Comparison of ENCODE assay signal across 1 cellular context in the genomic region with DNA sequence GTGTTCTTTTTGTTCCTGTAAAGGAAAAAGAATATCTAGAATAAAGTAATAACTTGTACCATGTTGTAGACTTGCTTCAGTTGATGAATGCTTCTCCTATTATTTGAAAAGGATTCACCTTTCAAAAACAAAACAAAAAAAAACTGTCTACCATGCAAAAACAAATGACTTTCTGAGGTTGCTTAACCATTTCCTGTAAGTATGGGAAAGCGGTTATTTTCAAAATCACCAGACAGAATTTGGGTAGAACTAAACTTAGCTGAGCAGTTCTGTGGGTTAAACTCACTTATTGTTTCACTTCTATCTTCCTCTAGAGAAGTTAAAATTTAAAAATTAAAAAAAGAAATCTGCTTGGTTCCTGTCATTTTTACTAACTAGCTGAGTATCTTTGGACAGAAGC.
A peak's percentile ranks its signal among the peaks of the same experiment; 100 is the strongest.
TF ChIP-seq lines count a peak whose summit lies in the region.

No MANE protein-coding gene starts in this region.

TF ChIP-seq in GM12878, 131 proteins besides CTCF, POLR2A, EP300 and RAD21 (continued from another document):
- TF ChIP-seq, protein P1, sequence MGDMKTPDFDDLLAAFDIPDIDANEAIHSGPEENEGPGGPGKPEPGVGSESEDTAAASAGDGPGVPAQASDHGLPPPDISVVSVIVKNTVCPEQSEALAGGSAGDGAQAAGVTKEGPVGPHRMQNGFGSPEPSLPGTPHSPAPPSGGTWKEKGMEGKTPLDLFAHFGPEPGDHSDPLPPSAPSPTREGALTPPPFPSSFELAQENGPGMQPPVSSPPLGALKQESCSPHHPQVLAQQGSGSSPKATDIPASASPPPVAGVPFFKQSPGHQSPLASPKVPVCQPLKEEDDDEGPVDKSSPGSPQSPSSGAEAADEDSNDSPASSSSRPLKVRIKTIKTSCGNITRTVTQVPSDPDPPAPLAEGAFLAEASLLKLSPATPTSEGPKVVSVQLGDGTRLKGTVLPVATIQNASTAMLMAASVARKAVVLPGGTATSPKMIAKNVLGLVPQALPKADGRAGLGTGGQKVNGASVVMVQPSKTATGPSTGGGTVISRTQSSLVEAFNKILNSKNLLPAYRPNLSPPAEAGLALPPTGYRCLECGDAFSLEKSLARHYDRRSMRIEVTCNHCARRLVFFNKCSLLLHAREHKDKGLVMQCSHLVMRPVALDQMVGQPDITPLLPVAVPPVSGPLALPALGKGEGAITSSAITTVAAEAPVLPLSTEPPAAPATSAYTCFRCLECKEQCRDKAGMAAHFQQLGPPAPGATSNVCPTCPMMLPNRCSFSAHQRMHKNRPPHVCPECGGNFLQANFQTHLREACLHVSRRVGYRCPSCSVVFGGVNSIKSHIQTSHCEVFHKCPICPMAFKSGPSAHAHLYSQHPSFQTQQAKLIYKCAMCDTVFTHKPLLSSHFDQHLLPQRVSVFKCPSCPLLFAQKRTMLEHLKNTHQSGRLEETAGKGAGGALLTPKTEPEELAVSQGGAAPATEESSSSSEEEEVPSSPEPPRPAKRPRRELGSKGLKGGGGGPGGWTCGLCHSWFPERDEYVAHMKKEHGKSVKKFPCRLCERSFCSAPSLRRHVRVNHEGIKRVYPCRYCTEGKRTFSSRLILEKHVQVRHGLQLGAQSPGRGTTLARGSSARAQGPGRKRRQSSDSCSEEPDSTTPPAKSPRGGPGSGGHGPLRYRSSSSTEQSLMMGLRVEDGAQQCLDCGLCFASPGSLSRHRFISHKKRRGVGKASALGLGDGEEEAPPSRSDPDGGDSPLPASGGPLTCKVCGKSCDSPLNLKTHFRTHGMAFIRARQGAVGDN (IDR thresholded peaks at IDR 0.05): no peak
- peak; percentile 47; the same call in 1 of the 2 replicates for TF ChIP-seq MXI1 (IDR thresholded peaks at IDR 0.05; ENCODE audit: low read depth, low read length)
TF ChIP-seq in GM12878: peak in this region for 36.
